Comparison of ENCODE assay signal across 10 cellular contexts in the genomic region with DNA sequence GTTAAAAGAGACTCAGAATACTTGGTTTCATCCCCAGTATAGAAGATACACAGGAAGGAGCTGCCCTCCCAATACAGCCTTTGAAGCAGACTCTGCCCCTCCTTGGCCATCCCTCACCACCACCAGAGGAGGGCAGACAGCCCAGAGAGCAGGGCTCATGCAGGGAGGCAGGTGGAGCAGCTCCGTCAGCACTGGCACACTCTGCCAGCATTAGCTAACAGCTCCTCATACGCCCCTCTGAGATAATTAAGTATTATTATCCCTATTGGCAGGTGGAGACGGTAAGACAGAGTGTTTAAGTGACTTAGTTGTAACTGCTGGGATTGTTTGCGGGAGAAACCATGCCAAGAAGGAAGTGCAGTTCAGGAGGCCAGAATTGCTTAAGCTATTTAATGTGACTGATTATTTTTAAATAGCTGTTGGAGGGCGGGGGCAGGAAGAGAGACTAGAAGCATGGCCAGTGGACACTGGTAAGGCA.
DNase-seq lines count a peak whose midpoint lies in the region; ATAC-seq lines count a peak whose summit lies in the region.
"Had no signal": no experiment of that assay in that cellular context is flagged by ENCODE, and none has a peak within 500 bp of the region (broad histone marks: within the 10 kb centered on the region; RNA-seq: fewer than 3 reads in every experiment).

No MANE protein-coding gene starts in this region.

- WGBS in right cardiac atrium: 19% methylated on average over 5 of the region's 5 CpGs
- whole genome bisulfite sequencing in mesenchymal stem cell: 61% methylated on average over 4 of the region's 5 CpGs

- ATAC-seq in right cardiac atrium (peak; percentile 69 to 76), GM18873 (IDR thresholded peaks at IDR 0.05; ENCODE audit: low FRiP score, unreplicated experiment) (no peak), GM21526 (IDR thresholded peaks at IDR 0.05; ENCODE audit: low FRiP score, unreplicated experiment) (no peak)

- H3K14ac ChIP-seq in mesenchymal stem cell (ENCODE audit: low read length in 2 of 2): no peak overlapping the region

- no peak overlapping the region for H3K4me2 ChIP-seq in mesenchymal stem cell (ENCODE audit: low read length, poor library complexity, severe bottlenecking)
- H3K4me2 ChIP-seq: SK-N-SH had no signal

- H3K4ac ChIP-seq in mesenchymal stem cell (ENCODE audit: low read depth in 1 of 2, low read length in 2 of 2): no peak overlapping the region

- H2AFZ ChIP-seq in mesenchymal stem cell (ENCODE audit: low read depth, low read length): no peak overlapping the region

- H3K4me3 ChIP-seq in right cardiac atrium (ENCODE audit: low read length) (no peak overlapping the region), mesenchymal stem cell (ENCODE audit: insufficient read depth in 1 of 2, low read depth in 1 of 2, low read length in 2 of 2) (no peak overlapping the region)
- H3K4me3 ChIP-seq: upper lobe of left lung had no signal

- H3K4me1 ChIP-seq in right cardiac atrium (ENCODE audit: control insufficient read depth, insufficient read depth, low read length) (no peaks in the 10 kb centered on the region), mesenchymal stem cell (ENCODE audit: control insufficient read depth, insufficient read depth, low read depth, low read length) (no peaks in the 10 kb centered on the region)

- H3K27ac ChIP-seq in right cardiac atrium (ENCODE audit: low read length) (no peak overlapping the region), mesenchymal stem cell (ENCODE audit: low read length, poor library complexity, severe bottlenecking) (no peak overlapping the region)
- H3K27ac ChIP-seq: upper lobe of left lung had no signal

- DNase-seq in Ammon's horn (ENCODE audit: low spot score): peak; percentile 51
- peak; percentile 100 for DNase-seq in NCI-H1105 (lab: John Stamatoyannopoulos, UW)
- DNase-seq in NCI-H748 treated with DMSO at 0.1 percent for 48 hours (lab: John Stamatoyannopoulos, UW): peak; percentile 96
- DNase-seq in right cardiac atrium: peak in 2 of 3 donors; percentile 54 to 72
- DNase-seq in mesenchymal stem cell: no peak
- DNase-seq in amniotic stem cell (lab: John Stamatoyannopoulos, UW): no peak
- DNase-seq: SK-N-SH had no signal

- H3K9me3 ChIP-seq in right cardiac atrium (ENCODE audit: control insufficient read depth, low read length): no peaks in the 10 kb centered on the region
- no peaks in the 10 kb centered on the region for H3K9me3 ChIP-seq in mesenchymal stem cell (ENCODE audit: control insufficient read depth, low read length)
- H3K9me3 ChIP-seq: SK-N-SH, upper lobe of left lung had no signal

- no peak overlapping the region for H2BK5ac ChIP-seq in mesenchymal stem cell (ENCODE audit: low read depth, low read length, poor library complexity, severe bottlenecking)

- H3K27me3 ChIP-seq in right cardiac atrium (ENCODE audit: control insufficient read depth, insufficient read depth) (no peaks in the 10 kb centered on the region), mesenchymal stem cell (ENCODE audit: control insufficient read depth in 1 of 2, insufficient read depth in 1 of 2, low read length in 2 of 2) (no peaks in the 10 kb centered on the region)
- H3K27me3 ChIP-seq: upper lobe of left lung had no signal

- intact Hi-C loops in right cardiac atrium (cut with DNase I): no loop called here

- H3K79me1 ChIP-seq in mesenchymal stem cell (replicated peaks; ENCODE audit: low read length, poor library complexity, severe bottlenecking): no peaks in the 10 kb centered on the region

- no peak overlapping the region for H3K9ac ChIP-seq in mesenchymal stem cell (ENCODE audit: low read length)
- H3K9ac ChIP-seq: SK-N-SH had no signal

- H2BK15ac ChIP-seq in mesenchymal stem cell (ENCODE audit: low read depth, poor library complexity, severe bottlenecking): no peak overlapping the region

- H4K8ac ChIP-seq in mesenchymal stem cell (ENCODE audit: low read length): no peak overlapping the region

- H3K36me3 ChIP-seq in mesenchymal stem cell (ENCODE audit: control insufficient read depth in 1 of 2, insufficient read depth in 2 of 2, low read depth in 1 of 2, low read length in 2 of 2): no peaks in the 10 kb centered on the region
- H3K36me3 ChIP-seq: upper lobe of left lung had no signal

- H3K18ac ChIP-seq in mesenchymal stem cell (ENCODE audit: low read depth in 1 of 2, low read length in 2 of 2): no peak overlapping the region

- no peak overlapping the region for H2BK120ac ChIP-seq in mesenchymal stem cell (ENCODE audit: low read depth, low read length)

- H4K91ac ChIP-seq in mesenchymal stem cell (ENCODE audit: low read length): no peak overlapping the region

- H2BK12ac ChIP-seq in mesenchymal stem cell (ENCODE audit: low read length in 2 of 2): no peak overlapping the region

- no peak overlapping the region for H3K23ac ChIP-seq in mesenchymal stem cell (ENCODE audit: low read length in 2 of 2)

- no peak overlapping the region for H2AK5ac ChIP-seq in mesenchymal stem cell (ENCODE audit: low read length, severe bottlenecking)

Comparison
In these comparisons a context has a peak if more than half of its experiments do, and no peak if none do; other contexts are left out.
1. DNase-seq: peak in Ammon's horn (single experiment), NCI-H1105 (single experiment), NCI-H748 treated with DMSO at 0.1 percent for 48 hours (single experiment) and right cardiac atrium (2 of 3); none in mesenchymal stem cell (single experiment) and amniotic stem cell (single experiment).
2. ATAC-seq: peak in right cardiac atrium (2 of 2); none in GM18873 (single experiment) and GM21526 (single experiment).